23 cellular contexts compared by ENCODE assay signal in the genomic region with DNA sequence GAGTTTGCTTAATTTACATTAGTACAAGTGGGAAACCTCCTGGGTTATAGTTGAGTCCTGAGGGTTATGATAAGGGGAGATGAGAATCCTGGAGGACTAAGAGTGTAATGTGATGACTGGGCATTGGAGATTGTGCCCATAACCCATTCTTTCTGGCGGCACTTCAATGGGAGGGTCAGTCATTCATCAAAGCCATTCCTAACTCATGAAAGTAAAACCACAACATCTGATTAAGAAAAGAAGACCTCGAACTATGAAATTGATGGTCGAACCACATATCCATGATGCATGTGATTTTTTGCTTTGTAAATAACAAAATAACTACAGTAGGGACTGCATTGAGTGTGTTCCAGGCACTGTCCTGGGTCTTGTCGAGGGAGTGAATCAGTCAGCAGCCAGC.
DNase-seq lines count a peak whose midpoint lies in the region; ATAC-seq, FAIRE-seq and TF ChIP-seq lines count a peak whose summit lies in the region.
"Had no signal": no experiment of that assay in that cellular context is flagged by ENCODE, and none has a peak within 500 bp of the region (broad histone marks: within the 10 kb centered on the region; RNA-seq: fewer than 3 reads in every experiment).

No MANE protein-coding gene starts in this region.

- no peak overlapping the region for H3K4me3 ChIP-seq in gastrocnemius medialis
- H3K4me3 ChIP-seq: gastroesophageal sphincter, transverse colon had no signal

- H3K9me3 Mint-ChIP-seq in activated CD4-positive, alpha-beta T cell treated with anti-CD3 and anti-CD28 coated beads, Interleukin-2, amount 10 ng/mL, durations not matched to agents 24 days and 14 days: peaks cover 9% of the 10 kb centered on the region
- H3K9me3 Mint-ChIP-seq: dendritic cell treated with granulocyte-macrophage colony-stimulating factor and Interleukin-4, amounts not matched to agents 40 ng/mL and 50 ng/mL, for 4 days had no signal

- no peak for ATAC-seq in gastrocnemius medialis
- ATAC-seq: gastroesophageal sphincter, left cardiac atrium had no signal

- H3K27me3 Mint-ChIP-seq in activated CD4-positive, alpha-beta T cell treated with anti-CD3 and anti-CD28 coated beads, Interleukin-2, amount 10 ng/mL, durations not matched to agents 24 days and 14 days: no peaks in the 10 kb centered on the region
- H3K27me3 Mint-ChIP-seq: activated naive CD4-positive, alpha-beta T cell treated with anti-CD3 and anti-CD28 coated beads, Interleukin-2, amount 10 ng/mL, durations not matched to agents 7 days and 5 days; CD4-positive, CD25-positive, alpha-beta regulatory T cell had no signal

- in situ Hi-C loops in gastrocnemius medialis (cut with MboI; ENCODE audit: low sequenced_read_pairs in 4 of 4): no loop called here

- no peaks in the 10 kb centered on the region for H3K9me3 ChIP-seq in gastrocnemius medialis
- H3K9me3 ChIP-seq: gastroesophageal sphincter, transverse colon had no signal

- H3K27ac ChIP-seq in gastrocnemius medialis: no peak overlapping the region
- H3K27ac ChIP-seq: brain microvascular endothelial cell, gastroesophageal sphincter, transverse colon, WERI-Rb-1 had no signal

- TF ChIP-seq POLR2A in GM12892 (IDR thresholded peaks at IDR 0.05; ENCODE audit: low read depth, low read length) (no peak), gastrocnemius medialis (IDR thresholded peaks at IDR 0.05) (no peak)

- H3K27me3 ChIP-seq in gastrocnemius medialis: no peaks in the 10 kb centered on the region
- H3K27me3 ChIP-seq: brain microvascular endothelial cell, gastroesophageal sphincter, transverse colon had no signal

- H3K36me3 ChIP-seq in gastrocnemius medialis: no peaks in the 10 kb centered on the region
- H3K36me3 ChIP-seq: brain microvascular endothelial cell, gastroesophageal sphincter, transverse colon, WERI-Rb-1 had no signal

- no peak for DNase-seq in activated CD4-positive, alpha-beta T cell treated with anti-CD3 and anti-CD28 coated beads, Interleukin-2, amount 10 ng/mL, durations not matched to agents 24 days and 14 days
- no peak for DNase-seq in activated CD4-positive, alpha-beta T cell treated with anti-CD3 and anti-CD28 coated beads for 48 hours
- DNase-seq in GM12892 (ENCODE audit: insufficient read length) (no peak), T1000 (lab: John Stamatoyannopoulos, UW) (peak; percentile 31), kidney tubule cell (ENCODE audit: low spot score) (peak; percentile 78), gastrocnemius medialis (no peak), GOT3 (lab: John Stamatoyannopoulos, UW) (no peak)
- DNase-seq in activated CD8-positive, alpha-beta memory T cell treated with anti-CD3 and anti-CD28 coated beads, Interleukin-2, amount 50 U/mL, for 48 hours: no peak
- DNase-seq: activated naive CD4-positive, alpha-beta T cell treated with anti-CD3 and anti-CD28 coated beads, Interleukin-2, amount 10 ng/mL, durations not matched to agents 7 days and 5 days; brain microvascular endothelial cell; CD4-positive, CD25-positive, alpha-beta regulatory T cell; left cardiac atrium; midbrain; MV-4-11; NCI-H2029; NCI-H510A; Right ventricle myocardium superior; T-helper 1 cell; transverse colon; WERI-Rb-1 had no signal

- H3K4me3 Mint-ChIP-seq in activated CD4-positive, alpha-beta T cell treated with anti-CD3 and anti-CD28 coated beads, Interleukin-2, amount 10 ng/mL, durations not matched to agents 24 days and 14 days: no peak overlapping the region
- H3K4me3 Mint-ChIP-seq: activated naive CD4-positive, alpha-beta T cell treated with anti-CD3 and anti-CD28 coated beads, Interleukin-2, amount 10 ng/mL, durations not matched to agents 7 days and 5 days; CD4-positive, CD25-positive, alpha-beta regulatory T cell; dendritic cell treated with granulocyte-macrophage colony-stimulating factor and Interleukin-4, amounts not matched to agents 40 ng/mL and 50 ng/mL, for 4 days had no signal

- no peaks in the 10 kb centered on the region for H3K4me1 ChIP-seq in gastrocnemius medialis
- H3K4me1 ChIP-seq: gastroesophageal sphincter had no signal

- no peak for TF ChIP-seq CTCF in gastrocnemius medialis (IDR thresholded peaks at IDR 0.05 in 4 of 5, conservative IDR thresholded peaks at IDR 0.05 in 1 of 5)

- H3K4me1 Mint-ChIP-seq in activated CD4-positive, alpha-beta T cell treated with anti-CD3 and anti-CD28 coated beads, Interleukin-2, amount 10 ng/mL, durations not matched to agents 24 days and 14 days: peaks cover 49% of the 10 kb centered on the region

- H3K27ac Mint-ChIP-seq in activated CD4-positive, alpha-beta T cell treated with anti-CD3 and anti-CD28 coated beads, Interleukin-2, amount 10 ng/mL, durations not matched to agents 24 days and 14 days: peak overlapping the region; percentile 87
- H3K27ac Mint-ChIP-seq: activated naive CD4-positive, alpha-beta T cell treated with anti-CD3 and anti-CD28 coated beads, Interleukin-2, amount 10 ng/mL, durations not matched to agents 7 days and 5 days; CD4-positive, CD25-positive, alpha-beta regulatory T cell; dendritic cell treated with granulocyte-macrophage colony-stimulating factor and Interleukin-4, amounts not matched to agents 40 ng/mL and 50 ng/mL, for 4 days had no signal

- peak; percentile 36 for FAIRE-seq in GM12892 (lab: Jason Lieb, UNC)
- FAIRE-seq: A204.1 had no signal

- H3K36me3 Mint-ChIP-seq in activated CD4-positive, alpha-beta T cell treated with anti-CD3 and anti-CD28 coated beads, Interleukin-2, amount 10 ng/mL, durations not matched to agents 24 days and 14 days (ENCODE audit: low read depth): peaks cover 3% of the 10 kb centered on the region
- H3K36me3 Mint-ChIP-seq: activated naive CD4-positive, alpha-beta T cell treated with anti-CD3 and anti-CD28 coated beads, Interleukin-2, amount 10 ng/mL, durations not matched to agents 7 days and 5 days; CD4-positive, CD25-positive, alpha-beta regulatory T cell had no signal

- intact Hi-C loops in activated CD4-positive, alpha-beta T cell treated with anti-CD3 and anti-CD28 coated beads, Interleukin-2, amount 10 ng/mL, durations not matched to agents 24 days and 14 days (cut with micrococcal nuclease): loop anchor here (5.0 to 10.0 kb wide), 4 partner anchors 206 to 908 kb away; partner anchors contain the start of gene EIF4E3
- intact Hi-C loops in gastrocnemius medialis (cut with DNase I; ENCODE audit: low total_unique reads): no loop called here

Comparison
In these comparisons a context has a peak if more than half of its experiments do, and no peak if none do; other contexts are left out.
1. DNase-seq: peak in T1000 (single experiment) and kidney tubule cell (single experiment); none in activated CD4-positive, alpha-beta T cell treated with anti-CD3 and anti-CD28 coated beads, Interleukin-2, amount 10 ng/mL, durations not matched to agents 24 days and 14 days (single experiment), activated CD4-positive, alpha-beta T cell treated with anti-CD3 and anti-CD28 coated beads for 48 hours (single experiment), GM12892 (single experiment), gastrocnemius medialis (0 of 2), GOT3 (single experiment) and activated CD8-positive, alpha-beta memory T cell treated with anti-CD3 and anti-CD28 coated beads, Interleukin-2, amount 50 U/mL, for 48 hours (single experiment).